9 cellular contexts compared by ENCODE assay signal in genomic region chr22:36330127-36330526, GRCh38. TPM values are rescaled to one million over a fixed set of nuclear protein-coding genes. Genes with fewer than 3 reads are reported as not detected.
DNase-seq lines count a peak whose midpoint lies in the region; ATAC-seq and TF ChIP-seq lines count a peak whose summit lies in the region.
"Had no signal": no experiment of that assay in that cellular context is flagged by ENCODE, and none has a peak within 500 bp of the region (broad histone marks: within the 10 kb centered on the region; RNA-seq: fewer than 3 reads in every experiment).

No MANE protein-coding gene starts in this region.

- H3K27ac Mint-ChIP-seq in CD14-positive monocyte = peak overlapping the region in 6 of 7 donors; percentile 96 to 99 (median 98)
- peak overlapping the region; percentile 100 for H3K27ac Mint-ChIP-seq in endothelial cell (ENCODE audit: unreplicated experiment)
- peak overlapping the region; percentile 100 for H3K27ac Mint-ChIP-seq in osteocyte (ENCODE audit: unreplicated experiment)

- peaks cover 79 to 98% of the 10 kb centered on the region in 2 donors for H3K36me3 Mint-ChIP-seq in CD14-positive monocyte
- peaks cover 73% of the 10 kb centered on the region for H3K36me3 Mint-ChIP-seq in endothelial cell (ENCODE audit: low read depth, unreplicated experiment)
- peaks cover 44% of the 10 kb centered on the region for H3K36me3 Mint-ChIP-seq in osteocyte (ENCODE audit: unreplicated experiment)

- H3K4me3 Mint-ChIP-seq in CD14-positive monocyte (no peak overlapping the region), endothelial cell (ENCODE audit: unreplicated experiment) (peak overlapping the region; percentile 82), osteocyte (ENCODE audit: unreplicated experiment) (peak overlapping the region; percentile 34)

- peaks cover 72% of the 10 kb centered on the region for H3K4me1 Mint-ChIP-seq in CD14-positive monocyte
- H3K4me1 Mint-ChIP-seq in endothelial cell (ENCODE audit: unreplicated experiment) = peaks cover 81% of the 10 kb centered on the region
- peaks cover 97% of the 10 kb centered on the region for H3K4me1 Mint-ChIP-seq in osteocyte (ENCODE audit: unreplicated experiment)

- H3K27me3 Mint-ChIP-seq in CD14-positive monocyte (ENCODE audit: low read depth in 3 of 3) (no peaks in the 10 kb centered on the region), endothelial cell (ENCODE audit: unreplicated experiment) (peaks cover 53% of the 10 kb centered on the region), osteocyte (ENCODE audit: unreplicated experiment) (no peaks in the 10 kb centered on the region)

- DNase-seq in CD14-positive monocyte (ENCODE audit: low spot score) = no peak
- DNase-seq in Peyer's patch = no peak
- no peak for DNase-seq in endothelial cell (ENCODE audit: low spot score)
- no peak for DNase-seq in osteocyte (ENCODE audit: extremely low spot score, unreplicated experiment)
- no peak for DNase-seq in lower leg skin (ENCODE audit: low spot score in 2 of 2)
- no peak for DNase-seq in activated gamma-delta T cell treated with Interleukin-2 at 50 U/mL for 16 hours
- no peak for DNase-seq in LoVo (ENCODE audit: low spot score)
- DNase-seq: NCI-H2081 treated with DMSO at 0.1 percent for 48 hours had no signal

- ATAC-seq in activated CD4-positive, CD25-positive, alpha-beta regulatory T cell treated with anti-CD3 and anti-CD28 coated beads, Interleukin-2, amount 50 U/mL, for 24 hours = no peak

- H3K9me3 Mint-ChIP-seq in CD14-positive monocyte (peaks cover 0 to 2% (median 0%) of the 10 kb centered on the region in 7 donors), endothelial cell (ENCODE audit: unreplicated experiment) (peaks cover 4% of the 10 kb centered on the region), osteocyte (ENCODE audit: unreplicated experiment) (no peaks in the 10 kb centered on the region)

- 82 to 88% methylated on average over 9 of the region's 9 CpGs for WGBS in lower leg skin, 2 donors

- H3K36me3 ChIP-seq in Peyer's patch = peaks cover 0 to 59% (median 0%) of the 10 kb centered on the region in 3 donors

- H3K4me3 ChIP-seq in Peyer's patch = no peak overlapping the region
- H3K4me3 ChIP-seq in lower leg skin (ENCODE audit: low read depth, poor library complexity, severe bottlenecking) = no peak overlapping the region

- intact Hi-C loops in CD14-positive monocyte (cut with micrococcal nuclease) (loop anchor here (5.0 kb wide), 4 partner anchors 42 to 127 kb away; partner anchors contain the start of gene MYH9 (in 1 of the 2)), lower leg skin (cut with DNase I; ENCODE audit: low total_unique reads) (loop anchor here (10.0 kb wide), 1 partner anchor 55 kb away; the partner anchor contains the start of gene MYH9)

- H3K9me3 ChIP-seq in Peyer's patch = no peaks in the 10 kb centered on the region

- H3K4me1 ChIP-seq in Peyer's patch = peaks cover 7 to 99% (median 60%) of the 10 kb centered on the region in 4 donors

- TF ChIP-seq CTCF in CD14-positive monocyte (IDR thresholded peaks at IDR 0.05) = no peak
- no peak for TF ChIP-seq CTCF in Peyer's patch (IDR thresholded peaks at IDR 0.05)
- no peak for TF ChIP-seq CTCF in endothelial cell (IDR thresholded peaks at IDR 0.05; ENCODE audit: unreplicated experiment)
- no peak for TF ChIP-seq CTCF in osteocyte (IDR thresholded peaks at IDR 0.05)
- TF ChIP-seq CTCF in lower leg skin (IDR thresholded peaks at IDR 0.05) = no peak

- H3K27ac ChIP-seq in Peyer's patch = peak overlapping the region; percentile 86 to 95 (median 88)

- H3K27me3 ChIP-seq in Peyer's patch = no peaks in the 10 kb centered on the region

- TF ChIP-seq POLR2A in Peyer's patch (IDR thresholded peaks at IDR 0.05) (no peak), lower leg skin (IDR thresholded peaks at IDR 0.05) (no peak)

RNA-seq across cellular contexts. Expression of gene MYH9, which starts 57.6 kb away (rescaled TPM):
- 10 to 100 TPM; 35.6 to 79.5 TPM for polyA plus RNA-seq in CD14-positive monocyte
- 100 to 1,000 TPM; 337 to 553 (median 433) TPM for total RNA-seq in Peyer's patch
- 931 TPM for total RNA-seq in endothelial cell (ENCODE audit: unreplicated experiment)
- total RNA-seq in osteocyte = 938 and 1,044 TPM in 2 replicates
- total RNA-seq in lower leg skin = 100 to 1,000 TPM; 258 to 335 (median 307) TPM

Comparison
In these comparisons a context has a peak if more than half of its experiments do, and no peak if none do; other contexts are left out.
1. H3K4me3 Mint-ChIP-seq: peak in endothelial cell (single experiment) and osteocyte (single experiment); none in CD14-positive monocyte (0 of 2).
2. Peak in every context shown above with its lines, with median percentiles within 50 percentile points of each other: H3K27ac Mint-ChIP-seq.